Comparison of ENCODE assay signal across 8 cellular contexts in genomic region chr16:89700649-89701424, GRCh38. TPM values are rescaled to one million over a fixed set of nuclear protein-coding genes. Genes with fewer than 3 reads are reported as not detected.
DNase-seq lines count a peak whose midpoint lies in the region; ATAC-seq, FAIRE-seq and TF ChIP-seq lines count a peak whose summit lies in the region.

No MANE protein-coding gene starts in this region.

- H3K9ac ChIP-seq in SK-N-SH (peak overlapping the region; percentile 68; the same call in 1 of the 2 replicates), GM12878 (ENCODE audit: control insufficient read depth, insufficient read depth, low read length) (peak overlapping the region; percentile 41), iPS-18a (ENCODE audit: low read length) (peak overlapping the region; percentile 63)

- peaks cover 22% of the 10 kb centered on the region for H3F3A ChIP-seq in SK-N-SH (replicated peaks; ENCODE audit: insufficient read depth)

- peak; percentile 6 for ATAC-seq in HG03196 (IDR thresholded peaks at IDR 0.05; ENCODE audit: unreplicated experiment)
- peak; percentile 52 for ATAC-seq in GM12878
- no peak for ATAC-seq in GM21786 (IDR thresholded peaks at IDR 0.05; ENCODE audit: unreplicated experiment)

- peaks cover 9 to 29% of the 10 kb centered on the region in 2 experiments; a peak in 2 of 4 replicates for H3K4me1 ChIP-seq in SK-N-SH (ENCODE audit: control insufficient read depth in 1 of 2, insufficient read depth in 2 of 2, low read depth in 1 of 2, low read length in 1 of 2)
- peaks cover 22% of the 10 kb centered on the region for H3K4me1 ChIP-seq in GM12878 (ENCODE audit: control insufficient read depth, insufficient read depth, low read length)
- peaks cover 10% of the 10 kb centered on the region for H3K4me1 ChIP-seq in iPS-18a (ENCODE audit: control insufficient read depth, low read depth, low read length)

- RAD21 ChIA-PET in GM12878 (lab: Charles Lee; ENCODE audit: unreplicated experiment): interaction anchor here (0.6 to 3.5 kb wide), 16 partner anchors 14 to 888 kb away, joined by 3 to 26 read pairs (median 5); partner anchors contain the start of genes CDK10, CHMP1A, CPNE7 and SPATA33

- H3K79me2 ChIP-seq in SK-N-SH (ENCODE audit: insufficient read depth): no peaks in the 10 kb centered on the region
- no peaks in the 10 kb centered on the region for H3K79me2 ChIP-seq in GM12878 (ENCODE audit: control insufficient read depth, insufficient read depth, low read length)

- DNase-seq in EL: peak; percentile 50
- DNase-seq in SK-N-SH: peak; percentile 74
- DNase-seq in GM12878 (ENCODE audit: low read depth, low spot score): no peak
- no peak for DNase-seq in NAMALWA (ENCODE audit: low spot score)

- TF ChIP-seq POLR2A in GM12878 (IDR thresholded peaks at IDR 0.05; ENCODE audit: low read depth, low read length): peak; percentile 34; the same call in 1 of the 2 replicates

- H3K36me3 ChIP-seq in SK-N-SH (replicated peaks in 1 of 2; ENCODE audit: control insufficient read depth in 1 of 2, insufficient read depth in 2 of 2, low read length in 1 of 2) (peaks cover 7 to 21% of the 10 kb centered on the region in 2 experiments), GM12878 (ENCODE audit: control insufficient read depth in 2 of 2, insufficient read depth in 2 of 2, low read length in 1 of 2) (peaks cover 0 to 2% of the 10 kb centered on the region in 2 experiments; a peak in 2 of 4 replicates), iPS-18a (ENCODE audit: control insufficient read depth, low read depth, low read length) (no peaks in the 10 kb centered on the region)

- H3K27ac ChIP-seq in SK-N-SH (ENCODE audit: low read depth in 2 of 2, low read length in 1 of 2): peak overlapping the region; percentile 71
- H3K27ac ChIP-seq in GM12878 (ENCODE audit: control insufficient read depth, insufficient read depth): no peak overlapping the region; the same call in 1 of the 2 replicates
- no peak overlapping the region for H3K27ac ChIP-seq in iPS-18a (ENCODE audit: low read length)
- peak overlapping the region; percentile 1 to 93 (median 81) for H3K27ac ChIP-seq in skin epidermis

- H2AFZ ChIP-seq in SK-N-SH (ENCODE audit: low read depth) (no peak overlapping the region), GM12878 (ENCODE audit: control insufficient read depth, low read depth, low read length) (peak overlapping the region; percentile 77)

- in situ Hi-C loops in GM12878 (cut with MboI): loop anchor here (5.0 to 10.0 kb wide), 2 partner anchors 94 to 161 kb away; no protein-coding TSS in a partner anchor

- CTCF ChIA-PET in SK-N-SH (lab: Yijun Ruan, JAX) (interaction anchor here (0.6 to 4.3 kb wide), 31 partner anchors 9 to 276 kb away, joined by 3 to 37 read pairs (median 5); partner anchors contain the start of genes CDK10, FANCA, MC1R and SPIRE2), GM12878 (lab: Yijun Ruan, JAX) (interaction anchor here (0.6 to 3.2 kb wide), 28 partner anchors 14 to 212 kb away, joined by 3 to 56 read pairs (median 4); partner anchors contain the start of genes CDK10, CHMP1A, SPATA33 and TCF25)

- no peaks in the 10 kb centered on the region for H3K9me2 ChIP-seq in SK-N-SH

- TSS peak; percentile 50 for BruUV-seq in GM12878 (replicated peaks; lab: Mats Ljungman, UMichigan)

- POLR2A ChIA-PET in SK-N-SH (lab: Yijun Ruan, JAX): interaction anchor here (0.9 to 1.4 kb wide), 3 partner anchors 14 to 24 kb away, joined by 3 to 8 read pairs (median 3); partner anchors contain the start of gene CDK10
- POLR2A ChIA-PET in GM12878 (lab: Charles Lee): interaction anchor here (0.6 to 2.6 kb wide), 7 partner anchors 14 to 172 kb away, joined by 3 to 20 read pairs (median 7); partner anchors contain the start of genes CDK10 and TCF25

- no peak for FAIRE-seq in GM12878 (lab: Jason Lieb, UNC)

- intact Hi-C loops in GM12878 (cut with micrococcal nuclease; ENCODE audit: unreplicated experiment): loop anchor here (1.0 to 10.0 kb wide), 2 partner anchors 160 to 214 kb away; partner anchors contain the start of gene MC1R

- peak overlapping the region; percentile 78 to 79 for H3K4me3 ChIP-seq in SK-N-SH (ENCODE audit: low read depth in 2 of 2, low read length in 1 of 2)
- peak overlapping the region; percentile 83 for H3K4me3 ChIP-seq in GM12878
- peak overlapping the region; percentile 77 for H3K4me3 ChIP-seq in iPS-18a (ENCODE audit: low read length)
- peak overlapping the region; percentile 46 to 89 (median 67) for H3K4me3 ChIP-seq in skin epidermis

- 0% methylated on average over 13 of the region's 78 CpGs for WGBS in SK-N-SH (ENCODE audit: low lambda C conversion rate)
- WGBS in GM12878 (ENCODE audit: insufficient coverage, insufficient replicate concordance, low lambda C conversion rate, missing lambda C conversion rate): 1% methylated on average over 75 of the region's 78 CpGs

- SMC1A ChIA-PET in GM12878 (lab: Charles Lee; ENCODE audit: uncharacterized antibody, unreplicated experiment): interaction anchor here (0.9 to 1.6 kb wide), 8 partner anchors 12 to 163 kb away, joined by 3 to 12 read pairs (median 4); partner anchors contain the start of gene CDK10

- no peak for TF ChIP-seq RAD21 in SK-N-SH (IDR thresholded peaks at IDR 0.05; ENCODE audit: low read length)
- no peak for TF ChIP-seq RAD21 in GM12878 (IDR thresholded peaks at IDR 0.05; ENCODE audit: insufficient read depth, low read depth, low read length)

- TF ChIP-seq EP300 in SK-N-SH (IDR thresholded peaks at IDR 0.05; ENCODE audit: borderline replicate concordance in 1 of 2, low read depth in 1 of 2, low read length in 1 of 2) (no peak), GM12878 (IDR thresholded peaks at IDR 0.05; ENCODE audit: borderline replicate concordance in 1 of 2, control insufficient read depth in 1 of 2, low read depth in 2 of 2, low read length in 2 of 2) (no peak)

- H3K27me3 ChIP-seq in SK-N-SH (ENCODE audit: insufficient read depth): no peaks in the 10 kb centered on the region
- H3K27me3 ChIP-seq in GM12878 (replicated peaks in 1 of 2; ENCODE audit: control insufficient read depth in 2 of 2, insufficient read depth in 2 of 2, low read length in 1 of 2): no peaks in the 10 kb centered on the region
- peaks cover 9% of the 10 kb centered on the region for H3K27me3 ChIP-seq in iPS-18a (ENCODE audit: control insufficient read depth, insufficient read depth, low read length)

- TF ChIP-seq CTCF in SK-N-SH (IDR thresholded peaks at IDR 0.05): peak; percentile 28
- peak; percentile 22 to 44 (median 23); a peak in 3 of 6 replicates for TF ChIP-seq CTCF in GM12878 (IDR thresholded peaks at IDR 0.05 in 2 of 3, conservative IDR thresholded peaks at IDR 0.05 in 1 of 3; ENCODE audit: control insufficient read depth in 2 of 3, extremely low read depth in 1 of 3, insufficient read depth in 1 of 3, low read depth in 3 of 3, low read length in 3 of 3)

- no peaks in the 10 kb centered on the region for H3K9me3 ChIP-seq in SK-N-SH
- H3K9me3 ChIP-seq in GM12878 (replicated peaks; ENCODE audit: control insufficient read depth, insufficient read depth, low read length): no peaks in the 10 kb centered on the region
- no peaks in the 10 kb centered on the region for H3K9me3 ChIP-seq in iPS-18a (ENCODE audit: control insufficient read depth, low read depth, low read length)

- H3K4me2 ChIP-seq in SK-N-SH: peak overlapping the region; percentile 100
- peak overlapping the region; percentile 91 for H3K4me2 ChIP-seq in GM12878 (ENCODE audit: control insufficient read depth, insufficient read depth)

- H4K20me1 ChIP-seq in SK-N-SH (ENCODE audit: insufficient read depth) (peaks cover 11% of the 10 kb centered on the region), GM12878 (ENCODE audit: control insufficient read depth, insufficient read depth) (no peaks in the 10 kb centered on the region; the same call in 1 of the 2 replicates)

RNA-seq across cellular contexts. Expression of gene SPATA2L, which starts 0.7 kb away (rescaled TPM):
- polyA plus RNA-seq in SK-N-SH (2012; rRNA removed): 7.8 and 8.6 TPM in 2 replicates
- polyA plus RNA-seq in SK-N-SH (2012; cell fraction: cytosol; rRNA removed): 3.8 and 6.4 TPM in 2 replicates
- polyA plus RNA-seq in SK-N-SH (2012; cell fraction: nucleus; rRNA removed): 12.2 and 23.8 TPM in 2 replicates
- 13.1 and 19.3 TPM in 2 replicates for total RNA-seq in GM12878 (2013; cell fraction: nucleolus; rRNA removed)
- total RNA-seq in GM12878 (2014; rRNA removed): 4.9 and 6.9 TPM in 2 replicates
- total RNA-seq in GM12878 (2014; rRNA removed; fragmentation: Illumina TruSeq; extraction: Trizol): 0.78 and 1.0 TPM in 2 replicates
- 6.9 and 7.8 TPM in 2 replicates for total RNA-seq in GM12878 (2021)
- 0.71 TPM for polyA plus RNA-seq in GM12878 (2011; ENCODE audit: low read depth)
- polyA plus RNA-seq in GM12878 (2011; rRNA removed): 1.2 and 2.3 TPM in 2 replicates
- polyA plus RNA-seq in GM12878 (2011; cell fraction: cytosol; rRNA removed): 4.6 and 6.8 TPM in 2 replicates
- 12.6 and 15.8 TPM in 2 replicates for polyA plus RNA-seq in GM12878 (2011; cell fraction: nucleus; rRNA removed)
- 5.0 and 6.2 TPM in 2 replicates for polyA plus RNA-seq in GM12878 (2012)
- polyA plus RNA-seq in GM12878 (2014; fragmentation: Illumina TruSeq; extraction: Trizol): 0.24 TPM in 1 of 2 replicates, not detected in the other
- polyA plus RNA-seq in GM12878 (2014; fragmentation: Nextera tagmentation; extraction: Ambion mirVana): under 1 TPM in 1 of 2 experiments, not detected in 1; 0.20 TPM
- polyA plus RNA-seq in GM12878 (2014; rRNA removed): 4.7 and 6.0 TPM in 2 replicates
- 1 to 10 TPM; 3.9 to 5.9 TPM for polyA plus RNA-seq in GM12878 (2016; fragmentation: Nextera tagmentation; extraction: Ambion mirVana)
- 0.73 and 3.6 TPM in 2 replicates for polyA minus RNA-seq in GM12878 (2011; rRNA and poly(A)+ RNA removed)
- 3.3 and 3.7 TPM in 2 replicates for polyA minus RNA-seq in GM12878 (2011; cell fraction: cytosol; rRNA and poly(A)+ RNA removed)
- polyA minus RNA-seq in GM12878 (2011; cell fraction: nucleus; rRNA and poly(A)+ RNA removed): 4.5 and 8.3 TPM in 2 replicates

RNA-seq across cellular contexts. Expression of gene CDK10, which starts 14.3 kb away (rescaled TPM):
- polyA plus RNA-seq in SK-N-SH (2012; rRNA removed): 84.7 and 94.5 TPM in 2 replicates
- polyA plus RNA-seq in SK-N-SH (2012; cell fraction: cytosol; rRNA removed): 25.8 and 40.4 TPM in 2 replicates
- 517 and 551 TPM in 2 replicates for polyA plus RNA-seq in SK-N-SH (2012; cell fraction: nucleus; rRNA removed)
- total RNA-seq in GM12878 (2013; cell fraction: nucleolus; rRNA removed): 80.3 and 89.1 TPM in 2 replicates
- 31.8 and 41.9 TPM in 2 replicates for total RNA-seq in GM12878 (2014; rRNA removed)
- total RNA-seq in GM12878 (2014; rRNA removed; fragmentation: Illumina TruSeq; extraction: Trizol): 20.8 and 23.5 TPM in 2 replicates
- 45.3 and 58.7 TPM in 2 replicates for total RNA-seq in GM12878 (2021)
- 15.0 TPM for polyA plus RNA-seq in GM12878 (2011; ENCODE audit: low read depth)
- polyA plus RNA-seq in GM12878 (2011; rRNA removed): 22.1 and 30.1 TPM in 2 replicates
- polyA plus RNA-seq in GM12878 (2011; cell fraction: cytosol; rRNA removed): 29.8 and 38.2 TPM in 2 replicates
- polyA plus RNA-seq in GM12878 (2011; cell fraction: nucleus; rRNA removed): 306 and 334 TPM in 2 replicates
- 38.8 and 67.0 TPM in 2 replicates for polyA plus RNA-seq in GM12878 (2012)
- polyA plus RNA-seq in GM12878 (2014; fragmentation: Illumina TruSeq; extraction: Trizol): 12.1 and 26.5 TPM in 2 replicates
- 1 to 10 TPM; 1.5 to 2.5 TPM for polyA plus RNA-seq in GM12878 (2014; fragmentation: Nextera tagmentation; extraction: Ambion mirVana)
- 56.8 and 58.6 TPM in 2 replicates for polyA plus RNA-seq in GM12878 (2014; rRNA removed)
- 10 to 100 TPM; 54.1 to 55.6 TPM for polyA plus RNA-seq in GM12878 (2016; fragmentation: Nextera tagmentation; extraction: Ambion mirVana)
- polyA minus RNA-seq in GM12878 (2011; rRNA and poly(A)+ RNA removed): 15.4 and 20.6 TPM in 2 replicates
- 6.1 and 9.0 TPM in 2 replicates for polyA minus RNA-seq in GM12878 (2011; cell fraction: cytosol; rRNA and poly(A)+ RNA removed)
- polyA minus RNA-seq in GM12878 (2011; cell fraction: nucleus; rRNA and poly(A)+ RNA removed): 22.2 and 33.6 TPM in 2 replicates

RNA-seq across cellular contexts. Expression of gene VPS9D1, which starts 19.9 kb away (rescaled TPM):
- polyA plus RNA-seq in SK-N-SH (2012; rRNA removed) (9.2 and 10.1 TPM in 2 replicates), GM12878 (2011; rRNA removed) (0.35 and 0.65 TPM in 2 replicates), GM12878 (2014; fragmentation: Illumina TruSeq; extraction: Trizol) (0.06 and 1.0 TPM in 2 replicates), GM12878 (2014; fragmentation: Nextera tagmentation; extraction: Ambion mirVana) (1 to 10 TPM in 1 of 2 experiments, under 1 TPM in 1; 0.85 to 1.1 TPM), GM12878 (2014; rRNA removed) (2.8 and 4.2 TPM in 2 replicates), GM12878 (2016; fragmentation: Nextera tagmentation; extraction: Ambion mirVana) (1 to 10 TPM; 1.0 to 1.5 TPM)
- polyA plus RNA-seq in SK-N-SH (2012; cell fraction: cytosol; rRNA removed): 2.8 and 4.8 TPM in 2 replicates
- polyA plus RNA-seq in SK-N-SH (2012; cell fraction: nucleus; rRNA removed): 50.4 and 75.0 TPM in 2 replicates
- 1.4 and 1.6 TPM in 2 replicates for total RNA-seq in GM12878 (2013; cell fraction: nucleolus; rRNA removed)
- total RNA-seq in GM12878 (2014; rRNA removed) (1.2 and 1.4 TPM in 2 replicates), GM12878 (2014; rRNA removed; fragmentation: Illumina TruSeq; extraction: Trizol) (0.64 and 1.0 TPM in 2 replicates), GM12878 (2021) (2.7 and 3.0 TPM in 2 replicates)
- 1.1 TPM for polyA plus RNA-seq in GM12878 (2011; ENCODE audit: low read depth)
- polyA plus RNA-seq in GM12878 (2011; cell fraction: cytosol; rRNA removed): 0.94 and 1.7 TPM in 2 replicates
- polyA plus RNA-seq in GM12878 (2011; cell fraction: nucleus; rRNA removed): 6.4 and 8.4 TPM in 2 replicates
- polyA plus RNA-seq in GM12878 (2012): 3.2 and 3.3 TPM in 2 replicates
- polyA minus RNA-seq in GM12878 (2011; rRNA and poly(A)+ RNA removed): 0.51 and 0.82 TPM in 2 replicates
- polyA minus RNA-seq in GM12878 (2011; cell fraction: cytosol; rRNA and poly(A)+ RNA removed): 0.83 and 1.3 TPM in 2 replicates
- 0.48 and 1.4 TPM in 2 replicates for polyA minus RNA-seq in GM12878 (2011; cell fraction: nucleus; rRNA and poly(A)+ RNA removed)

RNA-seq across cellular contexts. Expression of gene ZNF276, which starts 20.5 kb away (rescaled TPM):
- 24.9 and 27.0 TPM in 2 replicates for polyA plus RNA-seq in SK-N-SH (2012; rRNA removed)
- polyA plus RNA-seq in SK-N-SH (2012; cell fraction: cytosol; rRNA removed): 7.7 and 10.6 TPM in 2 replicates
- polyA plus RNA-seq in SK-N-SH (2012; cell fraction: nucleus; rRNA removed): 165 and 173 TPM in 2 replicates
- total RNA-seq in GM12878 (2013; cell fraction: nucleolus; rRNA removed): 46.3 and 58.8 TPM in 2 replicates
- 14.2 and 15.5 TPM in 2 replicates for total RNA-seq in GM12878 (2014; rRNA removed)
- 6.8 and 11.6 TPM in 2 replicates for total RNA-seq in GM12878 (2014; rRNA removed; fragmentation: Illumina TruSeq; extraction: Trizol)
- total RNA-seq in GM12878 (2021): 18.5 and 22.3 TPM in 2 replicates
- 6.4 TPM for polyA plus RNA-seq in GM12878 (2011; ENCODE audit: low read depth)
- 6.0 and 9.4 TPM in 2 replicates for polyA plus RNA-seq in GM12878 (2011; rRNA removed)
- 10.4 and 17.5 TPM in 2 replicates for polyA plus RNA-seq in GM12878 (2011; cell fraction: cytosol; rRNA removed)
- polyA plus RNA-seq in GM12878 (2011; cell fraction: nucleus; rRNA removed): 113 and 164 TPM in 2 replicates
- 17.1 and 19.2 TPM in 2 replicates for polyA plus RNA-seq in GM12878 (2012)
- polyA plus RNA-seq in GM12878 (2014; fragmentation: Illumina TruSeq; extraction: Trizol): 5.9 and 10.3 TPM in 2 replicates
- under 1 TPM; 0.27 to 0.93 TPM for polyA plus RNA-seq in GM12878 (2014; fragmentation: Nextera tagmentation; extraction: Ambion mirVana)
- polyA plus RNA-seq in GM12878 (2014; rRNA removed): 22.7 and 27.1 TPM in 2 replicates
- polyA plus RNA-seq in GM12878 (2016; fragmentation: Nextera tagmentation; extraction: Ambion mirVana): 1 to 10 TPM; 8.0 TPM
- polyA minus RNA-seq in GM12878 (2011; rRNA and poly(A)+ RNA removed): 6.9 and 11.5 TPM in 2 replicates
- polyA minus RNA-seq in GM12878 (2011; cell fraction: cytosol; rRNA and poly(A)+ RNA removed): 3.3 and 5.6 TPM in 2 replicates
- 10.9 and 17.5 TPM in 2 replicates for polyA minus RNA-seq in GM12878 (2011; cell fraction: nucleus; rRNA and poly(A)+ RNA removed)

RNA-seq across cellular contexts. Expression of gene SPATA33, which starts 43.2 kb away (rescaled TPM):
- polyA plus RNA-seq in SK-N-SH (2012; rRNA removed): 7.2 and 8.5 TPM in 2 replicates
- polyA plus RNA-seq in SK-N-SH (2012; cell fraction: cytosol; rRNA removed): 4.7 and 5.6 TPM in 2 replicates
- polyA plus RNA-seq in SK-N-SH (2012; cell fraction: nucleus; rRNA removed): 25.2 and 26.5 TPM in 2 replicates
- total RNA-seq in GM12878 (2013; cell fraction: nucleolus; rRNA removed): 7.8 and 9.2 TPM in 2 replicates
- 5.1 and 6.9 TPM in 2 replicates for total RNA-seq in GM12878 (2014; rRNA removed)
- 5.6 and 7.1 TPM in 2 replicates for total RNA-seq in GM12878 (2014; rRNA removed; fragmentation: Illumina TruSeq; extraction: Trizol)
- 11.1 and 12.1 TPM in 2 replicates for total RNA-seq in GM12878 (2021)
- 1.7 TPM for polyA plus RNA-seq in GM12878 (2011; ENCODE audit: low read depth)
- 2.4 and 3.4 TPM in 2 replicates for polyA plus RNA-seq in GM12878 (2011; rRNA removed)
- polyA plus RNA-seq in GM12878 (2011; cell fraction: cytosol; rRNA removed): 3.1 and 3.8 TPM in 2 replicates
- 7.6 and 9.4 TPM in 2 replicates for polyA plus RNA-seq in GM12878 (2011; cell fraction: nucleus; rRNA removed)
- 2.9 and 6.0 TPM in 2 replicates for polyA plus RNA-seq in GM12878 (2012)
- polyA plus RNA-seq in GM12878 (2014; fragmentation: Illumina TruSeq; extraction: Trizol): 4.9 and 8.3 TPM in 2 replicates
- polyA plus RNA-seq in GM12878 (2014; fragmentation: Nextera tagmentation; extraction: Ambion mirVana): 1 to 10 TPM; 1.1 to 2.9 TPM
- 8.1 and 10.9 TPM in 2 replicates for polyA plus RNA-seq in GM12878 (2014; rRNA removed)
- 10 to 100 TPM; 15.7 to 15.8 TPM for polyA plus RNA-seq in GM12878 (2016; fragmentation: Nextera tagmentation; extraction: Ambion mirVana)
- polyA minus RNA-seq in GM12878 (2011; rRNA and poly(A)+ RNA removed): 2.6 and 3.4 TPM in 2 replicates
- 0.94 and 2.3 TPM in 2 replicates for polyA minus RNA-seq in GM12878 (2011; cell fraction: cytosol; rRNA and poly(A)+ RNA removed)
- polyA minus RNA-seq in GM12878 (2011; cell fraction: nucleus; rRNA and poly(A)+ RNA removed): 2.2 and 4.1 TPM in 2 replicates

Comparison
In these comparisons a context has a peak if more than half of its experiments do, and no peak if none do; other contexts are left out.
1. DNase-seq: peak in EL (single experiment) and SK-N-SH (single experiment); none in GM12878 (single experiment) and NAMALWA (single experiment).
2. H3K27ac ChIP-seq: peak in SK-N-SH (2 of 2) and skin epidermis (21 of 21); none in GM12878 (single experiment) and iPS-18a (single experiment).
3. Peak in every context shown above with its lines, with median percentiles within 50 percentile points of each other: H3K4me3 ChIP-seq and H3K9ac ChIP-seq.